26 cellular contexts compared by ENCODE assay signal in the genomic region with DNA sequence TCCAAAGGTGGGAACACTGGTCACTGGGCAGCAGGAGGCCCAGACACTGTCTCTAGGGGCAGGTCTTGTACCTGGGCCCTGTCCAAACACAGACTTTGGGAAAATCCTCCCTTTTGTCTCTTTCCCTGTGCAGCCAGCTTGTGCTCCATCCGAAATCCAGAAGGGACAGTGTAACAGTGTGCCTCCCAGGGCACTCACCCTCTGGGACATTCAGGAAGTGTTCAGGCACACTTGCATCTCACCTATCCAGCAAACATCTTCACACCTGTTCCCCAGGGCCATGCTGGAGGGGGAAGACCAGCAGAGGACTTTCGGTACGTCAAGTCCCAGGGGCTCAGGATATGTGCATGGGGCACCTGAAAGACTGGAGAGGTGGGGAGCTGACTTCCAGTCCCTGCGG. TPM values are rescaled to one million over a fixed set of nuclear protein-coding genes. Genes with fewer than 3 reads are reported as not detected.
"Had no signal": no experiment of that assay in that cellular context is flagged by ENCODE, and none has a peak within 500 bp of the region (broad histone marks: within the 10 kb centered on the region; RNA-seq: fewer than 3 reads in every experiment).

No MANE protein-coding gene starts in this region.

- H3K4me1 Mint-ChIP-seq: activated CD4-positive, alpha-beta T cell treated with anti-CD3 and anti-CD28 coated beads, Interleukin-2, amount 10 ng/mL, durations not matched to agents 7 days and 5 days; activated CD8-positive, alpha-beta memory T cell treated with anti-CD3 and anti-CD28 coated beads, Interleukin-2, amount 10 ng/mL, durations not matched to agents 7 days and 5 days; activated naive CD4-positive, alpha-beta T cell treated with anti-CD3 and anti-CD28 coated beads, Interleukin-2, amount 50 U/mL, for 24 hours; stimulated activated naive CD8-positive, alpha-beta T cell treated with anti-CD3 and anti-CD28 coated beads, Interleukin-15, amount 100 ng/mL, for 72 hours had no signal

- ATAC-seq: activated CD8-positive, alpha-beta memory T cell treated with anti-CD3 and anti-CD28 coated beads, Interleukin-2, amount 10 ng/mL, durations not matched to agents 7 days and 5 days; activated CD8-positive, alpha-beta T cell treated with anti-CD3 and anti-CD28 coated beads for 36 hours; body of pancreas; esophagus mucosa; mucosa of descending colon; stimulated activated naive CD8-positive, alpha-beta T cell treated with anti-CD3 and anti-CD28 coated beads, Interleukin-15, amount 100 ng/mL, for 72 hours; T-cell had no signal

- H3K4me3 Mint-ChIP-seq: activated CD4-positive, alpha-beta T cell treated with anti-CD3 and anti-CD28 coated beads, Interleukin-2, amount 10 ng/mL, durations not matched to agents 7 days and 5 days; activated CD8-positive, alpha-beta memory T cell treated with anti-CD3 and anti-CD28 coated beads, Interleukin-2, amount 10 ng/mL, durations not matched to agents 7 days and 5 days; activated CD8-positive, alpha-beta T cell treated with anti-CD3 and anti-CD28 coated beads for 36 hours; activated naive CD4-positive, alpha-beta T cell treated with anti-CD3 and anti-CD28 coated beads, Interleukin-2, amount 50 U/mL, for 24 hours; neural crest cell; stimulated activated naive CD8-positive, alpha-beta T cell treated with anti-CD3 and anti-CD28 coated beads, Interleukin-15, amount 100 ng/mL, for 72 hours; T-cell; T-helper 2 cell treated with Interferon-gamma antibody and Interleukin-4, amounts not matched to agents 5 μg/mL and 100 μg/mL, for 36 hours had no signal

- H3K36me3 ChIP-seq: cardiac muscle cell, suprapubic skin, vagina, WERI-Rb-1 had no signal

- H3K4me2 ChIP-seq: hepatocyte had no signal

- H3K27ac ChIP-seq: body of pancreas, cardiac muscle cell, hepatocyte, suprapubic skin, vagina, WERI-Rb-1 had no signal

- H2AFZ ChIP-seq: hepatocyte had no signal

- H3K27ac Mint-ChIP-seq: activated CD4-positive, alpha-beta T cell treated with anti-CD3 and anti-CD28 coated beads, Interleukin-2, amount 10 ng/mL, durations not matched to agents 7 days and 5 days; activated CD8-positive, alpha-beta memory T cell treated with anti-CD3 and anti-CD28 coated beads, Interleukin-2, amount 10 ng/mL, durations not matched to agents 7 days and 5 days; activated CD8-positive, alpha-beta T cell treated with anti-CD3 and anti-CD28 coated beads for 36 hours; activated naive CD4-positive, alpha-beta T cell treated with anti-CD3 and anti-CD28 coated beads, Interleukin-2, amount 50 U/mL, for 24 hours; progenitor cell of endocrine pancreas; stimulated activated naive CD8-positive, alpha-beta T cell treated with anti-CD3 and anti-CD28 coated beads, Interleukin-15, amount 100 ng/mL, for 72 hours; T-cell; T-helper 2 cell treated with Interferon-gamma antibody and Interleukin-4, amounts not matched to agents 5 μg/mL and 100 μg/mL, for 36 hours had no signal

- DNase-seq: activated CD4-positive, alpha-beta T cell treated with anti-CD3 and anti-CD28 coated beads, Interleukin-2, amount 10 ng/mL, durations not matched to agents 7 days and 5 days; activated CD4-positive, CD25-positive, alpha-beta regulatory T cell treated with anti-CD3 and anti-CD28 coated beads, Interleukin-2, amount 50 U/mL, for 72 hours; activated CD8-positive, alpha-beta memory T cell treated with anti-CD3 and anti-CD28 coated beads, Interleukin-2, amount 10 ng/mL, durations not matched to agents 7 days and 5 days; activated CD8-positive, alpha-beta T cell treated with anti-CD3 and anti-CD28 coated beads for 36 hours; activated gamma-delta T cell treated with Interleukin-2 at 50 U/mL for 16 hours; activated T-cell treated with anti-CD3 and anti-CD28 coated beads for 4 hours; anterior cingulate cortex; body of pancreas; dermis blood vessel endothelial cell; effector CD8-positive, alpha-beta T cell; foreskin melanocyte; stimulated activated CD4-positive, alpha-beta T cell treated with anti-CD3 and anti-CD28 coated beads, Interleukin-4, amount 100 ng/mL, for 24 hours; stimulated activated naive CD8-positive, alpha-beta T cell treated with anti-CD3 and anti-CD28 coated beads, Interleukin-15, amount 100 ng/mL, for 72 hours; T-cell; WERI-Rb-1 had no signal

- H3K27me3 ChIP-seq: body of pancreas, hepatocyte, tibial nerve, vagina had no signal

- H3K27me3 Mint-ChIP-seq: activated CD8-positive, alpha-beta memory T cell treated with anti-CD3 and anti-CD28 coated beads, Interleukin-2, amount 10 ng/mL, durations not matched to agents 7 days and 5 days; progenitor cell of endocrine pancreas had no signal

- H3K9me3 Mint-ChIP-seq: activated CD4-positive, alpha-beta T cell treated with anti-CD3 and anti-CD28 coated beads, Interleukin-2, amount 10 ng/mL, durations not matched to agents 7 days and 5 days; activated CD8-positive, alpha-beta T cell treated with anti-CD3 and anti-CD28 coated beads for 36 hours; activated naive CD4-positive, alpha-beta T cell treated with anti-CD3 and anti-CD28 coated beads, Interleukin-2, amount 50 U/mL, for 24 hours; neural crest cell; stimulated activated naive CD8-positive, alpha-beta T cell treated with anti-CD3 and anti-CD28 coated beads, Interleukin-15, amount 100 ng/mL, for 72 hours; T-cell; T-helper 2 cell treated with Interferon-gamma antibody and Interleukin-4, amounts not matched to agents 5 μg/mL and 100 μg/mL, for 36 hours had no signal

- H3K4me3 ChIP-seq: body of pancreas, cardiac muscle cell, hepatocyte, mucosa of descending colon, suprapubic skin, tibial nerve, vagina had no signal

- H3K9me3 ChIP-seq: body of pancreas, mucosa of descending colon, suprapubic skin, tibial nerve, vagina had no signal

- H3K36me3 Mint-ChIP-seq: activated CD8-positive, alpha-beta memory T cell treated with anti-CD3 and anti-CD28 coated beads, Interleukin-2, amount 10 ng/mL, durations not matched to agents 7 days and 5 days; activated naive CD4-positive, alpha-beta T cell treated with anti-CD3 and anti-CD28 coated beads, Interleukin-2, amount 50 U/mL, for 24 hours; T-cell had no signal

RNA-seq across cellular contexts. Expression of a gene that starts 38.9 kb away (rescaled TPM):
- total RNA-seq: activated CD4-positive, alpha-beta T cell treated with anti-CD3 and anti-CD28 coated beads, Interleukin-2, amount 10 ng/mL, durations not matched to agents 7 days and 5 days had no signal
